1 cellular context compared by ENCODE assay signal in the genomic region with DNA sequence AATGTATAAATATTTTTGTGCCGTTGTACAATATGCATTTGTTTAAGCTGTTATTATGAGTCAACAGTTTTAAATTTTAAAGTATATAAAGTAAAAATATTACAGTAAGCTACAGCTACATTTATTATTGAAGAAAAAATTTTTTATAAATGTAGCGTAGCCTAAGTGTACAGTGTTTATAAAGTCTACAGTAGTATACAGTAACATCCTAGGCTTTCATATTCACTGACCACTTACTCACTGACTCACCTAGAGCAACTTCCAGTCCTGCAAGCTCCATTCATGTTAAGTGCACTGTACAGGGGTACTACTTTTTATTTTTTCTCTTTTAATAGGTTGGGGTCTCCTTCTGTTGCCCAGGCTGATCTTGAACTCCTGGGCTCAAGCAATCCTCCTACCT.
TF ChIP-seq lines count a peak whose summit lies in the region.

No MANE protein-coding gene starts in this region.

TF ChIP-seq in IMR-90, 13 proteins besides CTCF, POLR2A, EP300 and RAD21 (continued from another document):
- TF ChIP-seq, protein P1, sequence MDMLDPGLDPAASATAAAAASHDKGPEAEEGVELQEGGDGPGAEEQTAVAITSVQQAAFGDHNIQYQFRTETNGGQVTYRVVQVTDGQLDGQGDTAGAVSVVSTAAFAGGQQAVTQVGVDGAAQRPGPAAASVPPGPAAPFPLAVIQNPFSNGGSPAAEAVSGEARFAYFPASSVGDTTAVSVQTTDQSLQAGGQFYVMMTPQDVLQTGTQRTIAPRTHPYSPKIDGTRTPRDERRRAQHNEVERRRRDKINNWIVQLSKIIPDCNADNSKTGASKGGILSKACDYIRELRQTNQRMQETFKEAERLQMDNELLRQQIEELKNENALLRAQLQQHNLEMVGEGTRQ (IDR thresholded peaks at IDR 0.05; ENCODE audit: low read depth, low read length) = no peak
- TF ChIP-seq MXI1 (IDR thresholded peaks at IDR 0.05; ENCODE audit: borderline replicate concordance, low read depth, low read length) = no peak
- no peak for TF ChIP-seq MAFK (IDR thresholded peaks at IDR 0.05; ENCODE audit: low read depth, low read length)
